In the genomic region with DNA sequence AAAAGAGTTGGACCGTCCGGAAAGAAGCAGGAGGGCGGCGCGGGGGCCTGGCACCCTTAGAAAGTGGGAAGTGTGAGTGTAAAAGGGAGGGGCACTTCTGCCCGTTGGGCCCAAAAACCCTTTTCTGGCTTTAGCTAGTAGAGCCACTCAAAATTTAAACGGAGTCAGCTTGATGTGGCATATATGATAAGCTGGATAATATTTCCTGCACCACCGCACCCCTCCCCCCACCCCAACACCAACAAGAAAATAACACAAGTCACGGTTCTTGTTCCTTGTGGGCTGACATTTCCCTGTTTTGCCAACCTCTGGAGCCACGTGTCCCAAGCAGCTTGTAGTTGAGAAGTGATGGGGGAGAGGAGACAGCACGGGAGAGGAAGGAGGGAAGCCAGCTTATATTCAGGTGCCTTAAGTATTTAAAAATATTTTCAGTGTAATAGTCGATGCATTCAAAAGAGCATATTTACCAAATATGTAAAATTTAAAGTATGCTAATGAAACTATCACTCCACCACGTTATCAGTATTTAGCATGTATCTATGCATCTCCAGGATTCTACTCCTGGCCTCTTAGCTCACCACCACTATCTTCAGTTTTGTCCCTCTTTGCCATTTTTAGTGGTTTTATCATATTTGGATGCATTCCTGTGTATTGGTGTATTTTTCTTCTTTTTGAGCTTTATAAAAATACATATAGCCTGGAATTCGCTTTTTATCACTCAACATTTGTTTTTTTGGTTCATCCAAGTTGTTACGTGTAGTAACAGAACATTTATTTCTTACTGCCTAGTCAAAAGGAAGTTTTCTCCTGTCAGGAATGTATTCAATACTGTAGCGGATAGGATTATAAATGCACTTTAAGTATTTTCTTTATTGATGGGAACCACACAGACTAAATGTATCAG, we compare ENCODE assay signal across 8 cellular contexts. TPM values are rescaled to one million over a fixed set of nuclear protein-coding genes. Genes with fewer than 3 reads are reported as not detected.
DNase-seq lines count a peak whose midpoint lies in the region; ATAC-seq and TF ChIP-seq lines count a peak whose summit lies in the region.

No MANE protein-coding gene starts in this region.

- ATAC-seq in GM19395 (IDR thresholded peaks at IDR 0.05; ENCODE audit: unreplicated experiment) = peak; percentile 30
- ATAC-seq in stimulated activated naive B cell treated with anti-CD40 and anti-IgM and Interleukin-4, amounts not matched to agents 10 μg/mL and 1 μg/mL and 100 μg/mL, for 72 hours (replicated peaks) = peak; percentile 21 to 25

- H3K27ac ChIP-seq in HUES48 (ENCODE audit: low read depth, low read length) = peak overlapping the region; percentile 100
- H3K27ac ChIP-seq in PC-9 = peak overlapping the region; percentile 96
- H3K27ac ChIP-seq in caudate nucleus (ENCODE audit: low read depth, low read length) = peak overlapping the region; percentile 82

- H3K36me3 Mint-ChIP-seq in stimulated activated naive B cell treated with anti-CD40 and anti-IgM and Interleukin-4, amounts not matched to agents 10 μg/mL and 1 μg/mL and 100 μg/mL, for 72 hours = peaks cover 0 to 7% of the 10 kb centered on the region in 2 donors

- H3K27me3 Mint-ChIP-seq in stimulated activated naive B cell treated with anti-CD40 and anti-IgM and Interleukin-4, amounts not matched to agents 10 μg/mL and 1 μg/mL and 100 μg/mL, for 72 hours = no peaks in the 10 kb centered on the region

- H3K79me2 ChIP-seq in PC-9 (ENCODE audit: low read depth) = peaks cover 40% of the 10 kb centered on the region

- no peaks in the 10 kb centered on the region for H3K27me3 ChIP-seq in HUES48 (ENCODE audit: control insufficient read depth, insufficient read depth, low read length)
- no peaks in the 10 kb centered on the region for H3K27me3 ChIP-seq in PC-9 (ENCODE audit: insufficient read depth, low read depth)

- no peak for TF ChIP-seq CTCF in PC-9 (conservative IDR thresholded peaks at IDR 0.05)

- H3K9ac ChIP-seq in HUES48 (ENCODE audit: low read depth, low read length) = peak overlapping the region; percentile 78

- POLR2A ChIA-PET in PC-9 (lab: Charles Lee; ENCODE audit: unreplicated experiment) = interaction anchor here (0.6 to 2.0 kb wide), 10 partner anchors 11 to 110 kb away, joined by 3 to 25 read pairs (median 5); no protein-coding TSS in a partner anchor

- H3F3A ChIP-seq in PC-9 (ENCODE audit: insufficient read depth, low read depth) = peaks cover 16% of the 10 kb centered on the region

- H3K27ac Mint-ChIP-seq in stimulated activated naive B cell treated with anti-CD40 and anti-IgM and Interleukin-4, amounts not matched to agents 10 μg/mL and 1 μg/mL and 100 μg/mL, for 72 hours = peak overlapping the region; percentile 97

- H4K20me1 ChIP-seq in PC-9 (ENCODE audit: insufficient read depth) = no peaks in the 10 kb centered on the region

- TSS peak; percentile 79 for BruUV-seq in PC-9 (replicated peaks; lab: Mats Ljungman, UMichigan)

- no peaks in the 10 kb centered on the region for H3K9me3 Mint-ChIP-seq in stimulated activated naive B cell treated with anti-CD40 and anti-IgM and Interleukin-4, amounts not matched to agents 10 μg/mL and 1 μg/mL and 100 μg/mL, for 72 hours

- H3K4me3 ChIP-seq in HUES48 (ENCODE audit: low read depth, low read length) (peak overlapping the region; percentile 92), PC-9 (peak overlapping the region; percentile 75)

- H3K4me2 ChIP-seq in PC-9 = peak overlapping the region; percentile 92

- H3K4me1 Mint-ChIP-seq in stimulated activated naive B cell treated with anti-CD40 and anti-IgM and Interleukin-4, amounts not matched to agents 10 μg/mL and 1 μg/mL and 100 μg/mL, for 72 hours = peaks cover 15 to 28% of the 10 kb centered on the region in 2 donors

- peak overlapping the region; percentile 87 to 96 for H3K4me3 Mint-ChIP-seq in stimulated activated naive B cell treated with anti-CD40 and anti-IgM and Interleukin-4, amounts not matched to agents 10 μg/mL and 1 μg/mL and 100 μg/mL, for 72 hours

- H3K4me1 ChIP-seq in HUES48 (ENCODE audit: control insufficient read depth, insufficient read depth, low read length) = peaks cover 18% of the 10 kb centered on the region
- peaks cover 23% of the 10 kb centered on the region for H3K4me1 ChIP-seq in PC-9 (replicated peaks; ENCODE audit: insufficient read depth)

- peaks cover 6% of the 10 kb centered on the region; the same call in 1 of the 2 replicates for H3K36me3 ChIP-seq in HUES48 (ENCODE audit: control insufficient read depth, insufficient read depth, low read length)
- peaks cover 9% of the 10 kb centered on the region for H3K36me3 ChIP-seq in PC-9 (ENCODE audit: low read depth)

- H3K9me3 ChIP-seq in HUES48 (ENCODE audit: control insufficient read depth, insufficient read depth, low read length) (no peaks in the 10 kb centered on the region), PC-9 (ENCODE audit: insufficient read depth, low read depth) (no peaks in the 10 kb centered on the region)

- intact Hi-C loops in PC-9 (cut with micrococcal nuclease; ENCODE audit: unreplicated experiment) = loop anchor here (1.0 kb wide), 1 partner anchor 69 kb away; no protein-coding TSS in a partner anchor

- H2AFZ ChIP-seq in PC-9 = peak overlapping the region; percentile 84

- H3K9me2 ChIP-seq in PC-9 (ENCODE audit: insufficient read depth) = no peaks in the 10 kb centered on the region

- DNase-seq in DMS 273 treated with DMSO at 0.1 percent for 48 hours (lab: John Stamatoyannopoulos, UW) (peak; percentile 83), PC-9 (peak in 1 of 2 experiments; percentile 48), caudate nucleus (lab: John Stamatoyannopoulos, UW) (peak in 33 of 61 donors; percentile 15 to 82 (median 53)), kidney tubule cell (ENCODE audit: low spot score) (peak; percentile 66), A172 (ENCODE audit: low spot score) (no peak)
- no peak for DNase-seq in stimulated activated naive B cell treated with anti-CD40 and anti-IgM and Interleukin-4, amounts not matched to agents 10 μg/mL and 1 μg/mL and 100 μg/mL, for 72 hours

- CTCF ChIA-PET in PC-9 (lab: Charles Lee) = interaction anchor here (1.0 kb wide), 1 partner anchor 16 kb away, joined by 3 read pairs; no protein-coding TSS in a partner anchor

RNA-seq across cellular contexts. Expression of a gene that starts 0.8 kb away (rescaled TPM):
- total RNA-seq in PC-9 (2021) = 32.9 and 35.9 TPM in 2 replicates
- total RNA-seq in A172 (2014; rRNA removed; shearing (Covaris generic)) = 19.9 and 20.8 TPM in 2 replicates

RNA-seq across cellular contexts. Expression of a gene that starts 49.9 kb away (rescaled TPM):
- 22.8 and 30.0 TPM in 2 replicates for total RNA-seq in PC-9 (2021)
- 32.0 and 36.1 TPM in 2 replicates for total RNA-seq in A172 (2014; rRNA removed; shearing (Covaris generic))

Comparison
In these comparisons a context has a peak if more than half of its experiments do, and no peak if none do; other contexts are left out.
1. DNase-seq: peak in DMS 273 treated with DMSO at 0.1 percent for 48 hours (single experiment), caudate nucleus (33 of 61) and kidney tubule cell (single experiment); none in stimulated activated naive B cell treated with anti-CD40 and anti-IgM and Interleukin-4, amounts not matched to agents 10 μg/mL and 1 μg/mL and 100 μg/mL, for 72 hours (single experiment) and A172 (single experiment).
2. Peak in every context shown above with its lines, with median percentiles within 50 percentile points of each other: H3K27ac ChIP-seq.